ENCODE assay signal across 8 cellular contexts in genomic region chr19:11738746-11739620, GRCh38. TPM values are rescaled to one million over a fixed set of nuclear protein-coding genes. Genes with fewer than 3 reads are reported as not detected.
DNase-seq lines count a peak whose midpoint lies in the region; ATAC-seq and TF ChIP-seq lines count a peak whose summit lies in the region.

TSS of gene ZNF823 (minus strand) at chr19:11738946. CDS start at chr19:11738819, 127 bp downstream.

- H3K27ac ChIP-seq in DOHH2 (ENCODE audit: low read depth, low read length) (no peak within 1 kb of the TSS), KOPT-K1 (ENCODE audit: low read depth, low read length, poor library complexity, severe bottlenecking) (peak within 1 kb of the TSS; percentile 68), Peyer's patch (peak within 1 kb of the TSS; percentile 80 to 96 (median 93)), fibroblast of lung (ENCODE audit: insufficient read depth, low read length) (peak within 1 kb of the TSS; percentile 78)

- H3K36me3 ChIP-seq in DOHH2 (ENCODE audit: control insufficient read depth, low read length), result no peaks in the 10 kb centered on the region
- H3K36me3 ChIP-seq in KOPT-K1 (ENCODE audit: insufficient read depth, low read length), result no peaks in the 10 kb centered on the region
- H3K36me3 ChIP-seq in Peyer's patch, result no peaks in the 10 kb centered on the region
- no peaks in the 10 kb centered on the region for H3K36me3 ChIP-seq in fibroblast of lung (ENCODE audit: control insufficient read depth, insufficient read depth, low read length)

- no peak for TF ChIP-seq CTCF in DOHH2 (IDR thresholded peaks at IDR 0.05; ENCODE audit: low read depth, low read length, poor library complexity, severe bottlenecking)
- TF ChIP-seq CTCF in Peyer's patch (IDR thresholded peaks at IDR 0.05), result no peak
- TF ChIP-seq CTCF in fibroblast of lung (conservative IDR thresholded peaks at IDR 0.05 in 1 of 2, IDR thresholded peaks at IDR 0.05 in 1 of 2; ENCODE audit: low read depth in 1 of 2, low read length in 2 of 2), result no peak

- DNase-seq in Peyer's patch (peak; percentile 99 to 100 (median 100)), fibroblast of lung (ENCODE audit: low read depth in 2 of 2) (peak; percentile 97), naive B cell (peak; percentile 90)
- DNase-seq in activated T-helper 1 cell treated with anti-CD3 and anti-CD28 coated beads, Interleukin-2, amount 50 U/mL, for 16 hours (ENCODE audit: low read depth in 1 of 2, low spot score in 1 of 2), result peak; percentile 88 to 91
- DNase-seq in stimulated activated effector memory CD8-positive, alpha-beta T cell treated with anti-CD3 and anti-CD28 coated beads, Interleukin-12 subunit alpha, Interleukin-12 subunit beta, amount 100 ng/mL, for 72 hours (ENCODE audit: low spot score in 2 of 2), result peak; percentile 85 to 99

- H3K27me3 Mint-ChIP-seq in naive B cell, result peaks cover 0 to 7% (median 6%) of the 10 kb centered on the region in 3 donors

- H3K4me2 ChIP-seq in DOHH2 (ENCODE audit: low read length) (peak within 1 kb of the TSS; percentile 92), fibroblast of lung (ENCODE audit: extremely low read depth, insufficient read depth, low read length) (peak within 1 kb of the TSS; percentile 93)

- H3K9me3 Mint-ChIP-seq in naive B cell, result no peaks in the 10 kb centered on the region
- no peaks in the 10 kb centered on the region for H3K9me3 Mint-ChIP-seq in stimulated activated effector memory CD8-positive, alpha-beta T cell treated with anti-CD3 and anti-CD28 coated beads, Interleukin-12 subunit alpha, Interleukin-12 subunit beta, amount 100 ng/mL, for 72 hours

- peaks cover 17 to 27% (median 26%) of the 10 kb centered on the region in 3 donors for H3K4me1 Mint-ChIP-seq in naive B cell
- H3K4me1 Mint-ChIP-seq in stimulated activated effector memory CD8-positive, alpha-beta T cell treated with anti-CD3 and anti-CD28 coated beads, Interleukin-12 subunit alpha, Interleukin-12 subunit beta, amount 100 ng/mL, for 72 hours, result peaks cover 21% of the 10 kb centered on the region

- H3K9me3 ChIP-seq in DOHH2 (ENCODE audit: control insufficient read depth, insufficient read depth, low read length), result no peaks in the 10 kb centered on the region
- no peaks in the 10 kb centered on the region for H3K9me3 ChIP-seq in KOPT-K1 (ENCODE audit: insufficient read depth, low read length, poor library complexity, severe bottlenecking)
- no peaks in the 10 kb centered on the region for H3K9me3 ChIP-seq in Peyer's patch
- no peaks in the 10 kb centered on the region for H3K9me3 ChIP-seq in fibroblast of lung (ENCODE audit: control insufficient read depth, insufficient read depth, low read depth, low read length)

- H3K79me2 ChIP-seq in DOHH2 (ENCODE audit: control insufficient read depth, low read length) (peaks cover 13% of the 10 kb centered on the region), fibroblast of lung (ENCODE audit: control insufficient read depth, insufficient read depth, low read length) (peaks cover 9% of the 10 kb centered on the region)

- H2AFZ ChIP-seq in fibroblast of lung (ENCODE audit: low read length), result peak within 1 kb of the TSS; percentile 97

- peaks cover 4% of the 10 kb centered on the region; the same call in 1 of the 2 replicates for H3F3A ChIP-seq in DOHH2 (ENCODE audit: control insufficient read depth, insufficient read depth)

- H3K9ac ChIP-seq in fibroblast of lung (ENCODE audit: insufficient read depth, low read length), result peak within 1 kb of the TSS; percentile 75

- H3K9me2 ChIP-seq in DOHH2 (replicated peaks; ENCODE audit: control insufficient read depth, low read length), result no peaks in the 10 kb centered on the region

- H3K4me3 Mint-ChIP-seq in naive B cell, result peak within 1 kb of the TSS; percentile 94 to 100 (median 99)
- H3K4me3 Mint-ChIP-seq in stimulated activated effector memory CD8-positive, alpha-beta T cell treated with anti-CD3 and anti-CD28 coated beads, Interleukin-12 subunit alpha, Interleukin-12 subunit beta, amount 100 ng/mL, for 72 hours, result peak within 1 kb of the TSS; percentile 98

- H3K27me3 ChIP-seq in DOHH2 (ENCODE audit: control insufficient read depth, low read length) (no peaks in the 10 kb centered on the region), Peyer's patch (no peaks in the 10 kb centered on the region), fibroblast of lung (ENCODE audit: control insufficient read depth, insufficient read depth, low read length) (no peaks in the 10 kb centered on the region)

- no peaks in the 10 kb centered on the region for H3K36me3 Mint-ChIP-seq in naive B cell
- peaks cover 5% of the 10 kb centered on the region for H3K36me3 Mint-ChIP-seq in stimulated activated effector memory CD8-positive, alpha-beta T cell treated with anti-CD3 and anti-CD28 coated beads, Interleukin-12 subunit alpha, Interleukin-12 subunit beta, amount 100 ng/mL, for 72 hours

- H3K27ac Mint-ChIP-seq in naive B cell, result peak within 1 kb of the TSS; percentile 81 to 95 (median 86)
- H3K27ac Mint-ChIP-seq in stimulated activated effector memory CD8-positive, alpha-beta T cell treated with anti-CD3 and anti-CD28 coated beads, Interleukin-12 subunit alpha, Interleukin-12 subunit beta, amount 100 ng/mL, for 72 hours, result peak within 1 kb of the TSS; percentile 93

- H3K4me1 ChIP-seq in DOHH2 (ENCODE audit: control insufficient read depth, low read length), result peaks cover 20% of the 10 kb centered on the region
- H3K4me1 ChIP-seq in Peyer's patch, result peaks cover 0 to 10% (median 3%) of the 10 kb centered on the region in 4 donors
- no peaks in the 10 kb centered on the region for H3K4me1 ChIP-seq in fibroblast of lung (ENCODE audit: control insufficient read depth, extremely low read depth, insufficient read depth, low read length)

- H3K4me3 ChIP-seq in DOHH2 (ENCODE audit: low read length), result peak within 1 kb of the TSS; percentile 93
- H3K4me3 ChIP-seq in Peyer's patch, result peak within 1 kb of the TSS; percentile 82 to 95 (median 88)
- H3K4me3 ChIP-seq in fibroblast of lung (replicated peaks in 1 of 4; ENCODE audit: control extremely low read depth in 1 of 4, insufficient read depth in 1 of 4, low read depth in 3 of 4, low read length in 4 of 4), result peak within 1 kb of the TSS; percentile 82 to 95 (median 94)

- H4K20me1 ChIP-seq in DOHH2 (ENCODE audit: control insufficient read depth, insufficient read depth, low read depth, low read length) (no peaks in the 10 kb centered on the region), fibroblast of lung (ENCODE audit: control insufficient read depth, extremely low read depth, insufficient read depth, low read length) (no peaks in the 10 kb centered on the region)

- ATAC-seq in GM21825 (IDR thresholded peaks at IDR 0.05; ENCODE audit: unreplicated experiment), result peak; percentile 88
- peak; percentile 97 to 98 for ATAC-seq in naive B cell (ENCODE audit: low read depth in 2 of 2)
- peak; percentile 98 for ATAC-seq in stimulated activated effector memory CD8-positive, alpha-beta T cell treated with anti-CD3 and anti-CD28 coated beads, Interleukin-12 subunit alpha, Interleukin-12 subunit beta, amount 100 ng/mL, for 72 hours

- peak; percentile 95 to 96 for TF ChIP-seq POLR2A in Peyer's patch (IDR thresholded peaks at IDR 0.05)

RNA-seq across cellular contexts. Expression of gene ZNF823, which starts in this region (rescaled TPM):
- total RNA-seq in Peyer's patch (10 to 100 TPM in 3 of 4 donors, 1 to 10 TPM in 1; 5.0 to 14.4 (median 13.1) TPM), fibroblast of lung (4.9 and 5.3 TPM in 2 replicates)
- polyA plus RNA-seq in fibroblast of lung (3.3 and 3.4 TPM in 2 replicates), naive B cell (ENCODE audit: low read depth in 6 of 6) (1 to 10 TPM in 5 of 6 donors, not detected in 1; 1.2 to 3.0 (median 1.7) TPM)
- 1.9 and 2.0 TPM in 2 replicates for polyA plus RNA-seq in fibroblast of lung (2012)
- polyA minus RNA-seq in fibroblast of lung (ENCODE audit: low replicate concordance), result 2.2 and 2.3 TPM in 2 replicates
